ENCODE assay signal across 34 cellular contexts in the genomic region with DNA sequence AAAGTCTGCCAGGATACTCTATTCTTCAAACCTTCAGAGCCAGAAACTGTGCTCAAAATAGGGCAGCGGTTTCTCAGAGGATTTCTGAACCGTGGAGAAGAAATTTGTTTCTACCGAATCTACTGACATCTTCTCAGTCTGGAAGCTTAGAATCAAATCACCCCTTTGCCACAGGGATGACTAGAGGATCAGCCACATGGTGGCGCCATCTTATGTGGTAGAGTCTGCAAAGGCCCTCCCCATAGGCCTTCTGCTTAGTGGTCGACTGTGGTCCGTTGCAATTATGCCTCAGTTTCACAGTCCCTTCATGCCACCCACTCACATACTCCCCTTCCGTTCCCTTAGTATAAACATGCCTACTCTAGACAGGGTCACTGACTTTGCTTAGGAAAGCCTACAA.
DNase-seq lines count a peak whose midpoint lies in the region; ATAC-seq, FAIRE-seq and TF ChIP-seq lines count a peak whose summit lies in the region.
"Had no signal": no experiment of that assay in that cellular context is flagged by ENCODE, and none has a peak within 500 bp of the region (broad histone marks: within the 10 kb centered on the region; RNA-seq: fewer than 3 reads in every experiment).

No MANE protein-coding gene starts in this region.

- H3F3A ChIP-seq in PC-3 (ENCODE audit: low read length, unreplicated experiment), result no peaks in the 10 kb centered on the region

- H4K91ac ChIP-seq in H9 (ENCODE audit: insufficient read length, low read depth, low read length), result no peak overlapping the region

- H3T11ph ChIP-seq in H9 (ENCODE audit: low read length), result no peak overlapping the region

- H4K20me1 ChIP-seq in H9 (ENCODE audit: control insufficient read depth, insufficient read depth, insufficient read length) (no peaks in the 10 kb centered on the region), PC-3 (ENCODE audit: low read length) (no peaks in the 10 kb centered on the region), keratinocyte (ENCODE audit: control insufficient read depth, extremely low read depth, insufficient read depth, low read length) (no peaks in the 10 kb centered on the region)

- BruUV-seq in PC-3 (replicated peaks; lab: Mats Ljungman, UMichigan), result no TSS peak

- H2AFZ ChIP-seq in H9 (ENCODE audit: low read length), result no peak overlapping the region
- no peak overlapping the region for H2AFZ ChIP-seq in PC-3 (ENCODE audit: low read length)
- no peak overlapping the region for H2AFZ ChIP-seq in keratinocyte (ENCODE audit: control insufficient read depth, low read length)
- H2AFZ ChIP-seq: hepatocyte had no signal

- H3K56ac ChIP-seq in H9 (ENCODE audit: insufficient read length, low read depth, low read length), result no peak overlapping the region

- TF ChIP-seq CTCF in H9 (conservative IDR thresholded peaks at IDR 0.05), result peak; percentile 58
- TF ChIP-seq CTCF in PC-3 (conservative IDR thresholded peaks at IDR 0.05; ENCODE audit: low read depth, low read length), result peak; percentile 33; the same call in 1 of the 2 replicates
- TF ChIP-seq CTCF in keratinocyte (optimal IDR thresholded peaks at IDR 0.05 in 1 of 3, IDR thresholded peaks at IDR 0.05 in 1 of 3, conservative IDR thresholded peaks at IDR 0.05 in 1 of 3; ENCODE audit: extremely low read depth in 1 of 3, insufficient read depth in 2 of 3, low read length in 3 of 3), result peak; percentile 14 to 44 (median 32)
- TF ChIP-seq CTCF in progenitor cell of endocrine pancreas (IDR thresholded peaks at IDR 0.05; ENCODE audit: unreplicated experiment), result no peak
- no peak for TF ChIP-seq CTCF in thyroid gland (IDR thresholded peaks at IDR 0.05)

- no peak overlapping the region for H4K8ac ChIP-seq in H9 (replicated peaks; ENCODE audit: insufficient read length, low read depth, low read length)

- no peaks in the 10 kb centered on the region for H3K79me1 ChIP-seq in H9 (ENCODE audit: insufficient read depth, low read depth, low read length, poor library complexity, severe bottlenecking)

- H3K4me3 Mint-ChIP-seq in H9 (no peak overlapping the region), progenitor cell of endocrine pancreas (ENCODE audit: low read depth) (no peak overlapping the region)
- H3K4me3 Mint-ChIP-seq: activated T-cell treated with anti-CD3 and anti-CD28 coated beads, Interleukin-2, amount 50 U/mL, for 72 hours; CD4-positive, alpha-beta T cell; immature natural killer cell; natural killer cell treated with Interleukin-12 subunit alpha and Interleukin-12 subunit beta and Interleukin-15 and Interleukin-18, amount 100 ng/mL, for 72 hours; stimulated activated effector memory CD8-positive, alpha-beta T cell treated with anti-CD3 and anti-CD28 coated beads, Interleukin-12 subunit alpha, Interleukin-12 subunit beta, amount 100 ng/mL, for 72 hours; T-helper 17 cell had no signal

- dilution Hi-C loops in keratinocyte (cut with MboI; ENCODE audit: extremely low pct_ligation_motif_present, low sequenced_read_pairs), result no loop called here

- no peak overlapping the region for H2AK5ac ChIP-seq in H9 (ENCODE audit: insufficient read length, low read length)

- peaks cover 30% of the 10 kb centered on the region for H3K9me3 ChIP-seq in H9 (ENCODE audit: control insufficient read depth, low read depth, low read length)
- H3K9me3 ChIP-seq in PC-3 (ENCODE audit: low read length), result no peaks in the 10 kb centered on the region
- H3K9me3 ChIP-seq in keratinocyte (ENCODE audit: control insufficient read depth, low read depth, low read length), result no peaks in the 10 kb centered on the region
- H3K9me3 ChIP-seq in thyroid gland, result no peaks in the 10 kb centered on the region
- H3K9me3 ChIP-seq: breast epithelium, ovary, Peyer's patch, right atrium auricular region, SJSA1, uterus had no signal

- H3K9me3 Mint-ChIP-seq in H9, result peaks cover 57 to 66% of the 10 kb centered on the region in 2 experiments
- peaks cover 19% of the 10 kb centered on the region for H3K9me3 Mint-ChIP-seq in progenitor cell of endocrine pancreas (ENCODE audit: low read depth)

- no peak overlapping the region for H3K4ac ChIP-seq in H9 (ENCODE audit: low read depth, low read length)

- DNase-seq in A172 (ENCODE audit: low spot score) (peak; percentile 10), H9 (peak; percentile 36), PC-3 (no peak), keratinocyte (ENCODE audit: low read depth, low spot score) (no peak), AG08396 (ENCODE audit: low spot score) (no peak), progenitor cell of endocrine pancreas (ENCODE audit: low spot score, unreplicated experiment) (no peak), thyroid gland (no peak)
- DNase-seq: activated CD4-positive, alpha-beta T cell treated with anti-CD3 and anti-CD28 coated beads for 4 hours; activated naive CD4-positive, alpha-beta T cell treated with Interleukin-2 at 50 U/mL for 16 hours; activated T-cell treated with anti-CD3 and anti-CD28 coated beads, Interleukin-2, amount 50 U/mL, for 72 hours; CD4-positive, alpha-beta T cell; effector CD4-positive, alpha-beta T cell; erythroblast; foreskin melanocyte; GDM1; immature natural killer cell; left ventricle myocardium superior; NCI-H146; NCI-H2171 treated with DMSO at 0.1 percent for 48 hours; NCI-H526 treated with DMSO at 0.1 percent for 48 hours; ovary; Peyer's patch; spleen; stimulated activated CD4-positive, alpha-beta T cell treated with anti-CD3 and anti-CD28 coated beads, Interleukin-2, amount 100 ng/mL, for 48 hours; T-helper 17 cell; uterus had no signal

- H3K27me3 ChIP-seq in H9 (ENCODE audit: insufficient read depth, low read length) (no peaks in the 10 kb centered on the region), PC-3 (ENCODE audit: low read length) (no peaks in the 10 kb centered on the region), keratinocyte (ENCODE audit: control insufficient read depth, extremely low read depth, insufficient read depth, low read length) (no peaks in the 10 kb centered on the region), thyroid gland (no peaks in the 10 kb centered on the region)
- H3K27me3 ChIP-seq: breast epithelium, hepatocyte, ovary, Peyer's patch, right atrium auricular region, SJSA1, spleen, uterus had no signal

- H3K36me3 ChIP-seq in PC-3 (ENCODE audit: low read depth, low read length) (no peaks in the 10 kb centered on the region), keratinocyte (ENCODE audit: control insufficient read depth in 2 of 2, extremely low read depth in 1 of 2, insufficient read depth in 2 of 2, low read length in 2 of 2) (no peaks in the 10 kb centered on the region), thyroid gland (no peaks in the 10 kb centered on the region)
- H3K36me3 ChIP-seq: breast epithelium, ovary, Peyer's patch, right atrium auricular region, SJSA1, spleen, uterus had no signal

- no peak for FAIRE-seq in keratinocyte (lab: Jason Lieb, UNC)
- FAIRE-seq: GM18507, K562 had no signal

- WGBS in H9 (ENCODE audit: extremely low coverage, insufficient read length, low lambda C conversion rate), result no CpG with 5 or more reads among the region's 7 CpGs
- WGBS in thyroid gland, 2 donors, result 50 to 57% methylated on average over 3 to 7 of the region's 7 CpGs

- H3K9ac ChIP-seq in H9 (ENCODE audit: extremely low read depth, insufficient read length, low read length), result no peak overlapping the region
- H3K9ac ChIP-seq in PC-3 (ENCODE audit: low read length), result no peak overlapping the region
- no peak overlapping the region for H3K9ac ChIP-seq in keratinocyte (ENCODE audit: control insufficient read depth, extremely low read depth, insufficient read depth, low read length)

- H3K27ac Mint-ChIP-seq in H9 (no peak overlapping the region), progenitor cell of endocrine pancreas (no peak overlapping the region)
- H3K27ac Mint-ChIP-seq: activated T-cell treated with anti-CD3 and anti-CD28 coated beads, Interleukin-2, amount 50 U/mL, for 72 hours; CD4-positive, alpha-beta T cell; immature natural killer cell; natural killer cell treated with Interleukin-12 subunit alpha and Interleukin-12 subunit beta and Interleukin-15 and Interleukin-18, amount 100 ng/mL, for 72 hours; stimulated activated effector memory CD8-positive, alpha-beta T cell treated with anti-CD3 and anti-CD28 coated beads, Interleukin-12 subunit alpha, Interleukin-12 subunit beta, amount 100 ng/mL, for 72 hours; T-helper 17 cell had no signal

- H3K9me1 ChIP-seq in keratinocyte (ENCODE audit: control insufficient read depth, extremely low read depth, insufficient read depth, low read length), result no peaks in the 10 kb centered on the region

- H3K23me2 ChIP-seq in H9 (ENCODE audit: insufficient read length, low read depth, low read length, poor library complexity, severe bottlenecking), result no peaks in the 10 kb centered on the region

- H4K5ac ChIP-seq in H9 (ENCODE audit: insufficient read length, low read depth, low read length), result no peak overlapping the region

- intact Hi-C loops in PC-3 (cut with micrococcal nuclease), result no loop called here
- intact Hi-C loops in thyroid gland (cut with DNase I), result no loop called here

- no peak overlapping the region for H2BK12ac ChIP-seq in H9 (ENCODE audit: insufficient read length, low read depth, low read length)

- H3K23ac ChIP-seq in H9 (ENCODE audit: insufficient read length, low read depth, low read length), result no peak overlapping the region

- H3K4me2 ChIP-seq in H9 (ENCODE audit: insufficient read depth, insufficient read length, low read length) (no peak overlapping the region), PC-3 (ENCODE audit: low read length) (no peak overlapping the region), keratinocyte (ENCODE audit: control insufficient read depth, extremely low read depth, insufficient read depth, low read depth, low read length) (no peak overlapping the region)
- H3K4me2 ChIP-seq: hepatocyte had no signal

- CTCF ChIA-PET in PC-3 (lab: Charles Lee), result no interaction called here

- no peak overlapping the region for H3K14ac ChIP-seq in H9 (ENCODE audit: insufficient read depth, low read length)

- H3K4me1 Mint-ChIP-seq in H9 (no peaks in the 10 kb centered on the region), progenitor cell of endocrine pancreas (ENCODE audit: low read depth) (no peaks in the 10 kb centered on the region)
- H3K4me1 Mint-ChIP-seq: immature natural killer cell; stimulated activated effector memory CD8-positive, alpha-beta T cell treated with anti-CD3 and anti-CD28 coated beads, Interleukin-12 subunit alpha, Interleukin-12 subunit beta, amount 100 ng/mL, for 72 hours; T-helper 17 cell had no signal

- H2BK120ac ChIP-seq in H9 (ENCODE audit: low read depth, low read length, poor library complexity, severe bottlenecking), result no peak overlapping the region

- H3K36me3 Mint-ChIP-seq in H9 (ENCODE audit: insufficient read depth in 1 of 3, low read depth in 3 of 3) (peaks cover 0 to 5% (median 1%) of the 10 kb centered on the region in 3 experiments; a peak in 3 of 7 replicates), progenitor cell of endocrine pancreas (ENCODE audit: insufficient read depth) (peaks cover 1% of the 10 kb centered on the region)
- H3K36me3 Mint-ChIP-seq: immature natural killer cell; natural killer cell treated with Interleukin-12 subunit alpha and Interleukin-12 subunit beta and Interleukin-15 and Interleukin-18, amount 100 ng/mL, for 72 hours; stimulated activated effector memory CD8-positive, alpha-beta T cell treated with anti-CD3 and anti-CD28 coated beads, Interleukin-12 subunit alpha, Interleukin-12 subunit beta, amount 100 ng/mL, for 72 hours had no signal

- ATAC-seq in PC-3, result no peak
- ATAC-seq: activated T-cell treated with anti-CD3 and anti-CD28 coated beads, Interleukin-2, amount 50 U/mL, for 72 hours; K562; left ventricle myocardium superior; natural killer cell treated with Interleukin-12 subunit alpha and Interleukin-12 subunit beta and Interleukin-15 and Interleukin-18, amount 100 ng/mL, for 72 hours; stimulated activated effector memory CD8-positive, alpha-beta T cell treated with anti-CD3 and anti-CD28 coated beads, Interleukin-12 subunit alpha, Interleukin-12 subunit beta, amount 100 ng/mL, for 72 hours; T-helper 17 cell had no signal

- no peaks in the 10 kb centered on the region for H3K79me2 ChIP-seq in H9 (ENCODE audit: insufficient read depth, low read length)
- no peaks in the 10 kb centered on the region for H3K79me2 ChIP-seq in PC-3 (ENCODE audit: low read length)
- H3K79me2 ChIP-seq in keratinocyte (ENCODE audit: control insufficient read depth, insufficient read depth, low read length), result no peaks in the 10 kb centered on the region
- H3K79me2 ChIP-seq: hepatocyte had no signal

- H3K4me3 ChIP-seq in PC-3 (ENCODE audit: low read length) (no peak overlapping the region), keratinocyte (ENCODE audit: control insufficient read depth in 2 of 3, extremely low read depth in 1 of 3, insufficient read depth in 2 of 3, low read depth in 1 of 3, low read length in 3 of 3) (no peak overlapping the region), thyroid gland (replicated peaks in 1 of 3) (no peak overlapping the region)
- H3K4me3 ChIP-seq: breast epithelium, hepatocyte, K562, ovary, Peyer's patch, right atrium auricular region, SJSA1, spleen, uterus had no signal

- no peak for TF ChIP-seq POLR2A in thyroid gland (IDR thresholded peaks at IDR 0.05)

- no peak overlapping the region for H3K18ac ChIP-seq in H9 (ENCODE audit: insufficient read length, low read depth, low read length)

- POLR2A ChIA-PET in PC-3 (lab: Charles Lee; ENCODE audit: unreplicated experiment), result no interaction called here

- no peak overlapping the region for H2BK20ac ChIP-seq in H9 (ENCODE audit: low read depth, low read length, poor library complexity, severe bottlenecking)

- H3K27me3 Mint-ChIP-seq in H9 (ENCODE audit: low read depth) (no peaks in the 10 kb centered on the region), progenitor cell of endocrine pancreas (no peaks in the 10 kb centered on the region)
- H3K27me3 Mint-ChIP-seq: CD4-positive, alpha-beta T cell; natural killer cell treated with Interleukin-12 subunit alpha and Interleukin-12 subunit beta and Interleukin-15 and Interleukin-18, amount 100 ng/mL, for 72 hours; T-helper 17 cell had no signal

- no peak overlapping the region for H2BK5ac ChIP-seq in H9 (ENCODE audit: insufficient read length, low read length)

- H3K9me2 ChIP-seq in PC-3 (replicated peaks; ENCODE audit: low read length), result no peaks in the 10 kb centered on the region

- no peak overlapping the region for H2BK15ac ChIP-seq in H9 (ENCODE audit: low read depth, low read length)

- H3K4me1 ChIP-seq in H9 (ENCODE audit: insufficient read depth, low read length) (no peaks in the 10 kb centered on the region), PC-3 (ENCODE audit: insufficient read depth, low read length) (no peaks in the 10 kb centered on the region), keratinocyte (ENCODE audit: control insufficient read depth, extremely low read depth, insufficient read depth, low read length) (no peaks in the 10 kb centered on the region), thyroid gland (no peaks in the 10 kb centered on the region)
- H3K4me1 ChIP-seq: breast epithelium, Peyer's patch, right atrium auricular region, SJSA1, spleen, uterus had no signal

- H3K27ac ChIP-seq in H9 (ENCODE audit: insufficient read length, low read depth, low read length), result no peak overlapping the region
- H3K27ac ChIP-seq in PC-3 (ENCODE audit: low read length), result no peak overlapping the region
- H3K27ac ChIP-seq in keratinocyte (ENCODE audit: control insufficient read depth, insufficient read depth, low read length), result no peak overlapping the region
- no peak overlapping the region for H3K27ac ChIP-seq in thyroid gland
- H3K27ac ChIP-seq: breast epithelium, hepatocyte, ovary, Peyer's patch, right atrium auricular region, SJSA1, spleen, uterus had no signal

Comparison
In these comparisons a context has a peak if more than half of its experiments do, and no peak if none do; other contexts are left out.
1. DNase-seq: peak in A172 (single experiment) and H9 (single experiment); none in PC-3 (single experiment), keratinocyte (single experiment), AG08396 (single experiment), progenitor cell of endocrine pancreas (single experiment) and thyroid gland (0 of 2).
2. CTCF ChIP-seq: peak in H9 (single experiment), PC-3 (single experiment) and keratinocyte (3 of 3); none in progenitor cell of endocrine pancreas (single experiment) and thyroid gland (0 of 6).